In genomic region chr2:216274194-216274593, GRCh38 we compare ENCODE assay signal across 17 cellular contexts.
DNase-seq lines count a peak whose midpoint lies in the region; ATAC-seq and TF ChIP-seq lines count a peak whose summit lies in the region.
"Had no signal": no experiment of that assay in that cellular context is flagged by ENCODE, and none has a peak within 500 bp of the region (broad histone marks: within the 10 kb centered on the region; RNA-seq: fewer than 3 reads in every experiment).

No MANE protein-coding gene starts in this region.

- H3K79me1 ChIP-seq in neuronal stem cell (ENCODE audit: low read depth, low read length): no peaks in the 10 kb centered on the region

- no peak overlapping the region for H3K18ac ChIP-seq in neuronal stem cell (ENCODE audit: low read length)

- H3K9me3 ChIP-seq in thoracic aorta: no peaks in the 10 kb centered on the region
- H3K9me3 ChIP-seq in neuronal stem cell (replicated peaks in 1 of 2; ENCODE audit: control insufficient read depth in 2 of 2, insufficient read depth in 1 of 2, low read depth in 1 of 2, low read length in 2 of 2): no peaks in the 10 kb centered on the region
- H3K9me3 ChIP-seq: SJCRH30, upper lobe of left lung had no signal

- H3K4me1 ChIP-seq in thoracic aorta (ENCODE audit: control insufficient read depth in 1 of 2, low read depth in 2 of 2): peaks cover 4 to 30% of the 10 kb centered on the region in 2 donors
- H3K4me1 ChIP-seq in neuronal stem cell (ENCODE audit: control insufficient read depth in 2 of 2, insufficient read depth in 1 of 2, low read depth in 1 of 2, low read length in 2 of 2): peaks cover 0 to 1% of the 10 kb centered on the region in 2 donors
- H3K4me1 ChIP-seq: SJCRH30, upper lobe of left lung had no signal

- peak; percentile 67 for ATAC-seq in SK-N-SH treated with all-trans-retinoic acid at 6 μM for 48 hours
- no peak for ATAC-seq in thoracic aorta (ENCODE audit: insufficient number of reproducible peaks, low FRiP score, low read depth)
- ATAC-seq in HG03378 (IDR thresholded peaks at IDR 0.05; ENCODE audit: unreplicated experiment): no peak
- ATAC-seq: activated CD4-positive, alpha-beta T cell treated with anti-CD3 and anti-CD28 coated beads for 36 hours; CD8-positive, alpha-beta T cell; stimulated activated naive CD8-positive, alpha-beta T cell treated with anti-CD3 and anti-CD28 coated beads, Interleukin-15, Interleukin-2, amounts not matched to agents 100 U/mL and 50 U/mL, for 24 hours had no signal

- H3K27me3 ChIP-seq in thoracic aorta (replicated peaks; ENCODE audit: insufficient read depth) (no peaks in the 10 kb centered on the region), neuronal stem cell (ENCODE audit: control insufficient read depth in 3 of 3, insufficient read depth in 3 of 3, low read depth in 1 of 3, low read length in 3 of 3) (peaks cover 0 to 11% (median 0%) of the 10 kb centered on the region in 3 experiments)
- H3K27me3 ChIP-seq: SJCRH30, upper lobe of left lung had no signal

- H4K91ac ChIP-seq in neuronal stem cell (ENCODE audit: low read depth, low read length, poor library complexity): no peak overlapping the region

- H3K36me3 ChIP-seq in thoracic aorta (no peaks in the 10 kb centered on the region), neuronal stem cell (replicated peaks in 1 of 2; ENCODE audit: control insufficient read depth in 2 of 2, insufficient read depth in 2 of 2, low read length in 2 of 2) (no peaks in the 10 kb centered on the region)
- H3K36me3 ChIP-seq: SJCRH30, upper lobe of left lung had no signal

- no peak overlapping the region for H3K23ac ChIP-seq in neuronal stem cell (ENCODE audit: low read depth, low read length, poor library complexity)

- no peak overlapping the region for H2BK12ac ChIP-seq in neuronal stem cell (ENCODE audit: low read length)

- H3K9ac ChIP-seq in neuronal stem cell (ENCODE audit: low read depth, low read length, poor library complexity): no peak overlapping the region

- H3K4me3 ChIP-seq in fibroblast of villous mesenchyme (ENCODE audit: low read depth, low read length): no peak overlapping the region
- no peak overlapping the region for H3K4me3 ChIP-seq in thoracic aorta
- H3K4me3 ChIP-seq in neuronal stem cell (ENCODE audit: low read length in 2 of 2): no peak overlapping the region
- H3K4me3 ChIP-seq: SJCRH30, upper lobe of left lung had no signal

- CTCF ChIA-PET in GM10248 (lab: Yijun Ruan, JAX): no interaction called here

- no CpG with 5 or more reads among the region's 3 CpGs for WGBS in neuronal stem cell (ENCODE audit: extremely low coverage in 2 of 2, insufficient read length in 2 of 2, insufficient replicate concordance in 1 of 2), 2 donors

- H2AK5ac ChIP-seq in neuronal stem cell (ENCODE audit: low read depth, low read length): no peak overlapping the region

- H3K4me2 ChIP-seq in neuronal stem cell (ENCODE audit: insufficient read depth, low read length, poor library complexity, severe bottlenecking): no peak overlapping the region

- H2BK5ac ChIP-seq in neuronal stem cell (ENCODE audit: low read length): no peak overlapping the region

- no peak overlapping the region for H4K8ac ChIP-seq in neuronal stem cell (ENCODE audit: low read depth, low read length)

- no peak overlapping the region for H2AFZ ChIP-seq in neuronal stem cell (ENCODE audit: low read length)

- POLR2A ChIA-PET in GM10248 (lab: Yijun Ruan, JAX): no interaction called here

- H3K4ac ChIP-seq in neuronal stem cell (ENCODE audit: low read length): no peak overlapping the region

- H3K27ac ChIP-seq in thoracic aorta (no peak overlapping the region), neuronal stem cell (replicated peaks; ENCODE audit: low read length) (no peak overlapping the region)
- H3K27ac ChIP-seq: SJCRH30, upper lobe of left lung had no signal

- no peak overlapping the region for H2BK15ac ChIP-seq in neuronal stem cell (ENCODE audit: low read length)

- DNase-seq in GM10248 (ENCODE audit: extremely low spot score) (no peak), fibroblast of villous mesenchyme (ENCODE audit: low read depth) (no peak), thoracic aorta (ENCODE audit: low spot score) (no peak), SHP77 treated with DMSO at 0.1 percent for 48 hours (lab: John Stamatoyannopoulos, UW) (no peak), neuronal stem cell (ENCODE audit: low spot score) (no peak)
- no peak for DNase-seq in effector CD4-positive, alpha-beta T cell
- DNase-seq: activated CD4-positive, alpha-beta T cell treated with anti-CD3 and anti-CD28 coated beads for 36 hours; activated effector memory CD4-positive, alpha-beta T cell treated with anti-CD3 and anti-CD28 coated beads, Interleukin-2, amount 50 U/mL, for 16 hours; CD8-positive, alpha-beta T cell; DMS79 treated with DMSO at 0.1 percent for 48 hours; NCI-H2081 treated with DMSO at 0.1 percent for 48 hours; NCI-H524 treated with DMSO at 0.1 percent for 48 hours; SJCRH30; stimulated activated naive CD8-positive, alpha-beta T cell treated with anti-CD3 and anti-CD28 coated beads, Interleukin-15, Interleukin-2, amounts not matched to agents 100 U/mL and 50 U/mL, for 24 hours; upper lobe of left lung had no signal

- TF ChIP-seq CTCF in GM10248 (IDR thresholded peaks at IDR 0.05; ENCODE audit: control extremely low read depth, extremely low read depth, low read depth, missing control alignments) (peak; percentile 3), fibroblast of villous mesenchyme (IDR thresholded peaks at IDR 0.05; ENCODE audit: insufficient read depth, low read depth, low read length) (peak; percentile 4), thoracic aorta (IDR thresholded peaks at IDR 0.05) (peak; percentile 17)

- no peak overlapping the region for H3K14ac ChIP-seq in neuronal stem cell (ENCODE audit: low read length)

- H2BK120ac ChIP-seq in neuronal stem cell (ENCODE audit: low read depth, low read length): no peak overlapping the region

TF ChIP-seq in SK-N-SH treated with all-trans-retinoic acid at 6 μM for 48 hours, 23 proteins besides CTCF, POLR2A, EP300 and RAD21:
- TF ChIP-seq TOX (CRISPR knock-in tag; IDR thresholded peaks at IDR 0.05; ENCODE audit: borderline replicate concordance) (no peak), GLIS3 (CRISPR knock-in tag; IDR thresholded peaks at IDR 0.05) (no peak), ZNF565 (CRISPR knock-in tag; conservative IDR thresholded peaks at IDR 0.05; ENCODE audit: low read depth) (no peak), ZNF8 (CRISPR knock-in tag; IDR thresholded peaks at IDR 0.05) (no peak), SNAI2 (CRISPR knock-in tag; IDR thresholded peaks at IDR 0.05) (no peak), POU6F1 (CRISPR knock-in tag; IDR thresholded peaks at IDR 0.05; ENCODE audit: borderline replicate concordance, low read depth) (no peak), ESRRG (CRISPR knock-in tag; IDR thresholded peaks at IDR 0.05) (no peak), ZFP3 (CRISPR knock-in tag; IDR thresholded peaks at IDR 0.05) (no peak)
- TF ChIP-seq, protein P1, sequence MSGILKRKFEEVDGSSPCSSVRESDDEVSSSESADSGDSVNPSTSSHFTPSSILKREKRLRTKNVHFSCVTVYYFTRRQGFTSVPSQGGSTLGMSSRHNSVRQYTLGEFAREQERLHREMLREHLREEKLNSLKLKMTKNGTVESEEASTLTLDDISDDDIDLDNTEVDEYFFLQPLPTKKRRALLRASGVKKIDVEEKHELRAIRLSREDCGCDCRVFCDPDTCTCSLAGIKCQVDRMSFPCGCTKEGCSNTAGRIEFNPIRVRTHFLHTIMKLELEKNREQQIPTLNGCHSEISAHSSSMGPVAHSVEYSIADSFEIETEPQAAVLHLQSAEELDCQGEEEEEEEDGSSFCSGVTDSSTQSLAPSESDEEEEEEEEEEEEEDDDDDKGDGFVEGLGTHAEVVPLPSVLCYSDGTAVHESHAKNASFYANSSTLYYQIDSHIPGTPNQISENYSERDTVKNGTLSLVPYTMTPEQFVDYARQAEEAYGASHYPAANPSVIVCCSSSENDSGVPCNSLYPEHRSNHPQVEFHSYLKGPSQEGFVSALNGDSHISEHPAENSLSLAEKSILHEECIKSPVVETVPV (CRISPR knock-in tag; IDR thresholded peaks at IDR 0.05): no peak
